1 cellular context compared by ENCODE assay signal in genomic region chr20:56395166-56395565, GRCh38.
A peak's percentile ranks its signal among the peaks of the same experiment; 100 is the strongest.
TF ChIP-seq lines count a peak whose summit lies in the region.

No MANE protein-coding gene starts in this region.

TF ChIP-seq in HepG2, 621 proteins besides CTCF, POLR2A, EP300 and RAD21:
- no peak for TF ChIP-seq ZBTB26 (CRISPR knock-in tag; IDR thresholded peaks at IDR 0.05; ENCODE audit: borderline replicate concordance)
- TF ChIP-seq RBFOX2 (IDR thresholded peaks at IDR 0.05; ENCODE audit: low read depth, low read length) = peak; percentile 58
- TF ChIP-seq CENPT (CRISPR knock-in tag; IDR thresholded peaks at IDR 0.05; ENCODE audit: low read depth) = no peak
